ENCODE assay signal across 23 cellular contexts in genomic region chr17:32385971-32386370, GRCh38.
"Had no signal": no experiment of that assay in that cellular context is flagged by ENCODE, and none has a peak within 500 bp of the region (broad histone marks: within the 10 kb centered on the region; RNA-seq: fewer than 3 reads in every experiment).

No MANE protein-coding gene starts in this region.

- H3K9me3 Mint-ChIP-seq: activated CD4-positive, alpha-beta memory T cell treated with anti-CD3 and anti-CD28 coated beads, Interleukin-2, amount 10 ng/mL, durations not matched to agents 7 days and 5 days; activated naive CD4-positive, alpha-beta T cell treated with anti-CD3 and anti-CD28 coated beads, Interleukin-2, amount 50 U/mL, for 24 hours had no signal

- H3K9ac ChIP-seq: SK-N-SH had no signal

- H3K27ac Mint-ChIP-seq: activated CD4-positive, alpha-beta memory T cell treated with anti-CD3 and anti-CD28 coated beads, Interleukin-2, amount 10 ng/mL, durations not matched to agents 7 days and 5 days; activated CD4-positive, alpha-beta T cell treated with anti-CD3 and anti-CD28 coated beads for 36 hours; activated naive CD4-positive, alpha-beta T cell treated with anti-CD3 and anti-CD28 coated beads, Interleukin-2, amount 50 U/mL, for 24 hours had no signal

- H3K4me3 ChIP-seq: SJCRH30 had no signal

- DNase-seq: activated CD4-positive, alpha-beta memory T cell treated with anti-CD3 and anti-CD28 coated beads, Interleukin-2, amount 10 ng/mL, durations not matched to agents 7 days and 5 days; activated CD4-positive, alpha-beta T cell treated with anti-CD3 and anti-CD28 coated beads for 36 hours; activated CD4-positive, alpha-beta T cell treated with anti-CD3 and anti-CD28 coated beads, Interleukin-2, amount 50 U/mL, for 1 hour; activated effector memory CD4-positive, alpha-beta T cell treated with Interleukin-2 at 50 U/mL for 16 hours; activated naive CD4-positive, alpha-beta T cell; aorta; central memory CD4-positive, alpha-beta T cell; KG1; NCI-H1048; NCI-H146; NCI-H187 treated with DMSO at 0.1 percent for 48 hours; NCI-H2081 treated with DMSO at 0.1 percent for 48 hours; NCI-H2227 treated with DMSO at 0.1 percent for 48 hours; NCI-H526; NCI-H774; Right ventricle myocardium superior; RPMI8226; SJCRH30; SK-N-SH; T-helper 1 cell had no signal

- H3K9me2 ChIP-seq: SK-N-SH had no signal

- H3K4me1 ChIP-seq: SJCRH30 had no signal

- H3K4me2 ChIP-seq: SK-N-SH had no signal

- H3K27me3 Mint-ChIP-seq: activated CD4-positive, alpha-beta memory T cell treated with anti-CD3 and anti-CD28 coated beads, Interleukin-2, amount 10 ng/mL, durations not matched to agents 7 days and 5 days; activated CD4-positive, alpha-beta T cell treated with anti-CD3 and anti-CD28 coated beads for 36 hours; activated naive CD4-positive, alpha-beta T cell treated with anti-CD3 and anti-CD28 coated beads, Interleukin-2, amount 50 U/mL, for 24 hours had no signal

- H3K4me3 Mint-ChIP-seq: activated CD4-positive, alpha-beta memory T cell treated with anti-CD3 and anti-CD28 coated beads, Interleukin-2, amount 10 ng/mL, durations not matched to agents 7 days and 5 days; activated CD4-positive, alpha-beta T cell treated with anti-CD3 and anti-CD28 coated beads for 36 hours; activated naive CD4-positive, alpha-beta T cell treated with anti-CD3 and anti-CD28 coated beads, Interleukin-2, amount 50 U/mL, for 24 hours had no signal

- H3K27me3 ChIP-seq: SJCRH30 had no signal

- H3K9me3 ChIP-seq: SJCRH30, SK-N-SH had no signal

- H3K27ac ChIP-seq: SJCRH30, VCaP had no signal

- ATAC-seq: Panc1 had no signal
